Comparison of ENCODE assay signal across 12 cellular contexts in the genomic region with DNA sequence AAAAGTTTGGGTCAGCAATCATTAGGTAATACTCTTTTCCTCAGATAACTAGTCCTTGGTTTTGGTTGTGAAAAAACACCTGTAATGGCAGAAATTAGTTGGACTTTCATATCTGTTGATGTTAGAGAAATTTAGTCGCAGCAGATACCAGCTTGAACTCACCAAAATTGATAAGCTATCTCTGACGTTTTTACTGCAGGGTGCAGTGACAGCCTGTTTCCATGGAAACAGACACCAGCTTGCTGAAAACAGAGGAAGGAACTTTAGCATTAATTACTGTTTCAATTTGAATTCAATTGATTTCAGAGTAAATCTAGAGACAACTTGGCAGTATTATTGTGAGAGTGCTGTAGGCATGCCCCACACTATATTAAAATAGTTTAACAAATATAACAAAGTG.
"Had no signal": no experiment of that assay in that cellular context is flagged by ENCODE, and none has a peak within 500 bp of the region (broad histone marks: within the 10 kb centered on the region; RNA-seq: fewer than 3 reads in every experiment).

No MANE protein-coding gene starts in this region.

- H3K36me3 Mint-ChIP-seq: stimulated activated memory B cell treated with anti-CD40 and anti-IgM and Interleukin-4, amounts not matched to agents 10 μg/mL and 1 μg/mL and 100 μg/mL, for 72 hours had no signal

- ATAC-seq: activated CD4-positive, alpha-beta T cell treated with anti-CD3 and anti-CD28 coated beads for 36 hours; gastrocnemius medialis; stimulated activated memory B cell treated with anti-CD40 and anti-IgM and Interleukin-4, amounts not matched to agents 10 μg/mL and 1 μg/mL and 100 μg/mL, for 72 hours had no signal

- H3K4me3 ChIP-seq: breast epithelium, gastrocnemius medialis, skin epidermis, transverse colon had no signal

- H3K4me1 ChIP-seq: breast epithelium, gastrocnemius medialis, parathyroid adenoma, transverse colon had no signal

- H3K4me3 Mint-ChIP-seq: activated CD4-positive, alpha-beta memory T cell treated with anti-CD3 and anti-CD28 coated beads, Interleukin-2, amount 10 ng/mL, durations not matched to agents 7 days and 5 days; activated CD4-positive, alpha-beta T cell treated with anti-CD3 and anti-CD28 coated beads for 36 hours; stimulated activated memory B cell treated with anti-CD40 and anti-IgM and Interleukin-4, amounts not matched to agents 10 μg/mL and 1 μg/mL and 100 μg/mL, for 72 hours had no signal

- H3K4me1 Mint-ChIP-seq: activated CD4-positive, alpha-beta memory T cell treated with anti-CD3 and anti-CD28 coated beads, Interleukin-2, amount 10 ng/mL, durations not matched to agents 7 days and 5 days; stimulated activated memory B cell treated with anti-CD40 and anti-IgM and Interleukin-4, amounts not matched to agents 10 μg/mL and 1 μg/mL and 100 μg/mL, for 72 hours had no signal

- DNase-seq: activated CD4-positive, alpha-beta memory T cell treated with anti-CD3 and anti-CD28 coated beads, Interleukin-2, amount 10 ng/mL, durations not matched to agents 7 days and 5 days; activated CD4-positive, alpha-beta T cell treated with anti-CD3 and anti-CD28 coated beads for 36 hours; activated CD8-positive, alpha-beta memory T cell treated with anti-CD3 and anti-CD28 coated beads, Interleukin-2, amount 50 U/mL, for 4 hours; activated naive CD4-positive, alpha-beta T cell; aorta; gastrocnemius medialis; T1000; transverse colon had no signal

- H3K27ac ChIP-seq: breast epithelium, gastrocnemius medialis, parathyroid adenoma, skin epidermis, transverse colon had no signal

- H3K27me3 Mint-ChIP-seq: activated CD4-positive, alpha-beta memory T cell treated with anti-CD3 and anti-CD28 coated beads, Interleukin-2, amount 10 ng/mL, durations not matched to agents 7 days and 5 days; activated CD4-positive, alpha-beta T cell treated with anti-CD3 and anti-CD28 coated beads for 36 hours; stimulated activated memory B cell treated with anti-CD40 and anti-IgM and Interleukin-4, amounts not matched to agents 10 μg/mL and 1 μg/mL and 100 μg/mL, for 72 hours had no signal

- H3K36me3 ChIP-seq: breast epithelium, gastrocnemius medialis, transverse colon had no signal

- H3K27me3 ChIP-seq: transverse colon had no signal

- H3K79me2 ChIP-seq: parathyroid adenoma had no signal

- H3K9me3 ChIP-seq: breast epithelium, gastrocnemius medialis, transverse colon had no signal

- H3K9ac ChIP-seq: parathyroid adenoma had no signal

- H3K27ac Mint-ChIP-seq: activated CD4-positive, alpha-beta memory T cell treated with anti-CD3 and anti-CD28 coated beads, Interleukin-2, amount 10 ng/mL, durations not matched to agents 7 days and 5 days; activated CD4-positive, alpha-beta T cell treated with anti-CD3 and anti-CD28 coated beads for 36 hours; stimulated activated memory B cell treated with anti-CD40 and anti-IgM and Interleukin-4, amounts not matched to agents 10 μg/mL and 1 μg/mL and 100 μg/mL, for 72 hours had no signal
